ENCODE assay signal across 11 cellular contexts in the genomic region with DNA sequence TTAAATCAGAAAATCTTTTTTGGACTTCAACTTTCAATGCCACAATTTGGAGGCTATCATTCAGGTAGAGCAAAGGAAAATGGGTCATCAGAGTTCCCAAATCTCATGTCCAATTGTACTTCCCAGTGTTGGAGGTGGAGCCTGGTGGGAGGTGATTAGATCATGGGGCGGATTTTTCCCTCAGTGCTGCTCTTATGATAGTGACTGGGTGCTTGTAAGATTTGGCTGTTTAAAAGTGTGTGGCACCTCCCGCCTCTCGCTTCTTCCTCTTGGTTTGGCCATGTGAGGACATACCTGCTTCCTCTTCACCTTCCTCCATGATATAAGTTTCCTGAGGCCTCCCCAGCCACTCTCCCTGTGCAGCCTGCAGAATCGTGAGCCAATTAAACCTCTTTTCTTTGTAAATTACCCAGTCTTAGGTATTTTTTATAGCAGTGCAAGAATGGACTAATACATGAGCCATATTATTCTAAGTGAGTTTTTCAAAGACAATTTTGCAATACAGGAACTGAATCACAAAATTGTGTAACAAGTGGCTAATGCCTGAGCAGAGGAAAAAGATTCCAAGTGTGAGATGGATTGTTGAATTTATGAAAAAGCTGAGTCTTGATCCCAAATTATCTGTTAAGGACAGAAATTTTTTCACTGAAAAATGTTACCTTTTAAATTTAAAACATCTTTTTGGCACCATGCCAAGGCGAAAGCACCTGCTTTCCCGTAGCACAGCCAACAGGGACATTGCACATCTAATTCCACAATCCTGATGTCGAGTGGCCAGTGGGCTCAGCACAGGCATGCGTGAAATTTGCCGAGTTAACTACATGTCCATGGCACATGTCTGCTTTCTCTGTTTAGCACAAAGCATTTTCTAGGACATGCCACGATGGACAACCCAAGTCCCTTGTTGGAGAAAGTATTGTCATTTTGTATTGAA.
DNase-seq lines count a peak whose midpoint lies in the region; TF ChIP-seq lines count a peak whose summit lies in the region.
"Had no signal": no experiment of that assay in that cellular context is flagged by ENCODE, and none has a peak within 500 bp of the region (broad histone marks: within the 10 kb centered on the region; RNA-seq: fewer than 3 reads in every experiment).

No MANE protein-coding gene starts in this region.

- no peak overlapping the region for H3K4me2 ChIP-seq in neural progenitor cell

- H3K27me3 ChIP-seq in esophagus squamous epithelium (no peaks in the 10 kb centered on the region), neural progenitor cell (no peaks in the 10 kb centered on the region)
- H3K27me3 ChIP-seq: thyroid gland had no signal

- no peaks in the 10 kb centered on the region for H3K36me3 Mint-ChIP-seq in osteocyte (ENCODE audit: unreplicated experiment)
- no peaks in the 10 kb centered on the region for H3K36me3 Mint-ChIP-seq in activated CD4-positive, alpha-beta T cell treated with anti-CD3 and anti-CD28 coated beads, Interleukin-2, amount 10 ng/mL, durations not matched to agents 24 days and 14 days (ENCODE audit: low read depth)
- no peaks in the 10 kb centered on the region for H3K36me3 Mint-ChIP-seq in neural progenitor cell

- H2AFZ ChIP-seq in neural progenitor cell (replicated peaks) = no peak overlapping the region

- no peaks in the 10 kb centered on the region for H3K27me3 Mint-ChIP-seq in osteocyte (ENCODE audit: unreplicated experiment)
- H3K27me3 Mint-ChIP-seq in activated CD4-positive, alpha-beta T cell treated with anti-CD3 and anti-CD28 coated beads, Interleukin-2, amount 10 ng/mL, durations not matched to agents 24 days and 14 days = peaks cover 2% of the 10 kb centered on the region
- H3K27me3 Mint-ChIP-seq in neural progenitor cell (ENCODE audit: insufficient read depth, low read depth) = no peaks in the 10 kb centered on the region

- TF ChIP-seq POLR2A in esophagus squamous epithelium (IDR thresholded peaks at IDR 0.05) = no peak

- H3K4me3 ChIP-seq in esophagus squamous epithelium (no peak overlapping the region), neural progenitor cell (no peak overlapping the region)
- H3K4me3 ChIP-seq: thyroid gland had no signal

- H3K4me1 Mint-ChIP-seq in osteocyte (ENCODE audit: unreplicated experiment) = peaks cover 48% of the 10 kb centered on the region
- peaks cover under 1% of the 10 kb centered on the region for H3K4me1 Mint-ChIP-seq in activated CD4-positive, alpha-beta T cell treated with anti-CD3 and anti-CD28 coated beads, Interleukin-2, amount 10 ng/mL, durations not matched to agents 24 days and 14 days
- peaks cover 3% of the 10 kb centered on the region for H3K4me1 Mint-ChIP-seq in neural progenitor cell

- no peak overlapping the region for H3K9ac ChIP-seq in neural progenitor cell

- peak overlapping the region in 3 of 4 donors; percentile 16 to 71 (median 38) for H3K27ac ChIP-seq in esophagus squamous epithelium
- no peak overlapping the region for H3K27ac ChIP-seq in neural progenitor cell
- H3K27ac ChIP-seq: thyroid gland had no signal

- H3K4me3 Mint-ChIP-seq in osteocyte (ENCODE audit: unreplicated experiment) = no peak overlapping the region
- H3K4me3 Mint-ChIP-seq in activated CD4-positive, alpha-beta T cell treated with anti-CD3 and anti-CD28 coated beads, Interleukin-2, amount 10 ng/mL, durations not matched to agents 24 days and 14 days = no peak overlapping the region
- no peak overlapping the region for H3K4me3 Mint-ChIP-seq in neural progenitor cell

- TF ChIP-seq CTCF in esophagus squamous epithelium (IDR thresholded peaks at IDR 0.05) (no peak), osteocyte (IDR thresholded peaks at IDR 0.05) (no peak), neural progenitor cell (IDR thresholded peaks at IDR 0.05) (no peak)

- H3F3A ChIP-seq in neural progenitor cell (ENCODE audit: low read depth) = no peaks in the 10 kb centered on the region

- intact Hi-C loops in esophagus squamous epithelium (cut with DNase I) = no loop called here
- intact Hi-C loops in activated CD4-positive, alpha-beta T cell treated with anti-CD3 and anti-CD28 coated beads, Interleukin-2, amount 10 ng/mL, durations not matched to agents 24 days and 14 days (cut with micrococcal nuclease) = no loop called here

- H3K9me3 ChIP-seq in esophagus squamous epithelium (no peaks in the 10 kb centered on the region), neural progenitor cell (ENCODE audit: low read depth) (no peaks in the 10 kb centered on the region)
- H3K9me3 ChIP-seq: thyroid gland had no signal

- H3K79me2 ChIP-seq in neural progenitor cell (ENCODE audit: low read depth) = no peaks in the 10 kb centered on the region

- peak overlapping the region; percentile 68 for H3K27ac Mint-ChIP-seq in osteocyte (ENCODE audit: unreplicated experiment)
- no peak overlapping the region for H3K27ac Mint-ChIP-seq in activated CD4-positive, alpha-beta T cell treated with anti-CD3 and anti-CD28 coated beads, Interleukin-2, amount 10 ng/mL, durations not matched to agents 24 days and 14 days
- H3K27ac Mint-ChIP-seq in neural progenitor cell = no peak overlapping the region

- H3K4me1 ChIP-seq in esophagus squamous epithelium (peaks cover 0 to 16% (median 0%) of the 10 kb centered on the region in 3 donors), neural progenitor cell (no peaks in the 10 kb centered on the region)
- H3K4me1 ChIP-seq: thyroid gland had no signal

- 63 to 74% methylated on average over 10 of the region's 10 CpGs for WGBS in esophagus squamous epithelium, 2 donors

- no peaks in the 10 kb centered on the region for H4K20me1 ChIP-seq in neural progenitor cell (ENCODE audit: low read depth)

- DNase-seq in EH (ENCODE audit: low read depth) = peak; percentile 91
- peak; percentile 66 for DNase-seq in NOMO-1 treated with dmso at 0.1 percent for 144 hours (lab: John Stamatoyannopoulos, UW; ENCODE audit: unreplicated experiment)
- DNase-seq in esophagus squamous epithelium (lab: John Stamatoyannopoulos, UW) = no peak
- DNase-seq in osteocyte (ENCODE audit: extremely low spot score, unreplicated experiment) = no peak
- no peak for DNase-seq in activated CD4-positive, alpha-beta T cell treated with anti-CD3 and anti-CD28 coated beads, Interleukin-2, amount 10 ng/mL, durations not matched to agents 24 days and 14 days
- DNase-seq in NCI-H510A (lab: John Stamatoyannopoulos, UW) = no peak
- DNase-seq in neural progenitor cell (ENCODE audit: low spot score) = no peak
- no peak for DNase-seq in islet precursor cell
- DNase-seq: amniotic stem cell; stimulated activated CD4-positive, alpha-beta T cell treated with anti-CD3 and anti-CD28 coated beads, Interleukin-4, amount 100 ng/mL, for 24 hours; thyroid gland had no signal

- H3K9me3 Mint-ChIP-seq in osteocyte (ENCODE audit: unreplicated experiment) (no peaks in the 10 kb centered on the region), neural progenitor cell (no peaks in the 10 kb centered on the region)
- no peaks in the 10 kb centered on the region for H3K9me3 Mint-ChIP-seq in activated CD4-positive, alpha-beta T cell treated with anti-CD3 and anti-CD28 coated beads, Interleukin-2, amount 10 ng/mL, durations not matched to agents 24 days and 14 days

- no peaks in the 10 kb centered on the region for H3K36me3 ChIP-seq in esophagus squamous epithelium
- H3K36me3 ChIP-seq in neural progenitor cell = no peaks in the 10 kb centered on the region
- H3K36me3 ChIP-seq: thyroid gland had no signal

Comparison
In these comparisons a context has a peak if more than half of its experiments do, and no peak if none do; other contexts are left out.
1. DNase-seq: peak in EH (single experiment) and NOMO-1 treated with dmso at 0.1 percent for 144 hours (single experiment); none in esophagus squamous epithelium (single experiment), osteocyte (single experiment), activated CD4-positive, alpha-beta T cell treated with anti-CD3 and anti-CD28 coated beads, Interleukin-2, amount 10 ng/mL, durations not matched to agents 24 days and 14 days (single experiment), NCI-H510A (single experiment), neural progenitor cell (single experiment) and islet precursor cell (single experiment).